Comparison of ENCODE assay signal across 10 cellular contexts in genomic region chr19:55452381-55453325, GRCh38. TPM values are rescaled to one million over a fixed set of nuclear protein-coding genes. Genes with fewer than 3 reads are reported as not detected.
DNase-seq lines count a peak whose midpoint lies in the region; ATAC-seq and TF ChIP-seq lines count a peak whose summit lies in the region.
"Had no signal": no experiment of that assay in that cellular context is flagged by ENCODE, and none has a peak within 500 bp of the region (broad histone marks: within the 10 kb centered on the region; RNA-seq: fewer than 3 reads in every experiment).

No MANE protein-coding gene starts in this region.

- H3K27me3 Mint-ChIP-seq in T-helper 17 cell, result no peaks in the 10 kb centered on the region

- H3K27me3 ChIP-seq in stomach, result peaks cover 18 to 46% (median 34%) of the 10 kb centered on the region in 3 donors

- intact Hi-C loops in stomach (cut with DNase I; ENCODE audit: low total_unique reads), result no loop called here

- no peaks in the 10 kb centered on the region for H3K9me3 ChIP-seq in T-helper 17 cell (ENCODE audit: control insufficient read depth, low read length, poor library complexity, severe bottlenecking)
- no peaks in the 10 kb centered on the region for H3K9me3 ChIP-seq in stomach

- no peak for TF ChIP-seq POLR2A in stomach (IDR thresholded peaks at IDR 0.05)

- peaks cover 0 to 34% (median 25%) of the 10 kb centered on the region in 4 donors for H3K36me3 ChIP-seq in stomach

- peak overlapping the region; percentile 81 for H3K4me3 Mint-ChIP-seq in T-helper 17 cell

- TF ChIP-seq CTCF in coronary artery (IDR thresholded peaks at IDR 0.05) (no peak), stomach (IDR thresholded peaks at IDR 0.05) (peak in 1 of 7 experiments; percentile 10)

- TF ChIP-seq EP300 in stomach (IDR thresholded peaks at IDR 0.05), result no peak

- H3K4me3 ChIP-seq in coronary artery (peak overlapping the region; percentile 53), stomach (peak overlapping the region in 2 of 4 donors; percentile 21 to 35)

- peak; percentile 93 for DNase-seq in DMS53 (lab: John Stamatoyannopoulos, UW)
- DNase-seq in NCI-H1048 (lab: John Stamatoyannopoulos, UW), result peak; percentile 77
- peak in 1 of 3 donors; percentile 31 for DNase-seq in T-helper 17 cell
- DNase-seq in coronary artery (ENCODE audit: low spot score), result peak; percentile 80
- DNase-seq in left lobe of liver (ENCODE audit: low spot score), result peak; percentile 66
- peak; percentile 49 for DNase-seq in stomach

- H3K27ac ChIP-seq in coronary artery (no peak overlapping the region), stomach (no peak overlapping the region)
- H3K27ac ChIP-seq: parathyroid adenoma had no signal

- H3K36me3 Mint-ChIP-seq in T-helper 17 cell (ENCODE audit: low read depth), result peaks cover 9% of the 10 kb centered on the region

- WGBS in stomach, 5 donors, result 11 to 21% (median 17%) methylated on average over 37 to 56 of the region's 56 CpGs

- peak overlapping the region; percentile 11 for H3K27ac Mint-ChIP-seq in T-helper 17 cell

- peak; percentile 65 for ATAC-seq in T-helper 17 cell
- peak; percentile 74 for ATAC-seq in left lobe of liver
- no peak for ATAC-seq in GM21390 (IDR thresholded peaks at IDR 0.05; ENCODE audit: unreplicated experiment)
- ATAC-seq in HG03039 (IDR thresholded peaks at IDR 0.05; ENCODE audit: unreplicated experiment), result no peak

- peaks cover 22 to 24% (median 22%) of the 10 kb centered on the region in 4 donors for H3K4me1 ChIP-seq in stomach

- peaks cover 12% of the 10 kb centered on the region for H3K4me1 Mint-ChIP-seq in T-helper 17 cell

RNA-seq across cellular contexts. Expression of gene ISOC2, which starts 8.8 kb away (rescaled TPM):
- 1 to 10 TPM; 6.5 to 7.2 TPM for total RNA-seq in T-helper 17 cell
- 105 TPM for total RNA-seq in left lobe of liver
- 100 to 1,000 TPM in 1 of 5 donors, 10 to 100 TPM in 4; 19.8 to 348 (median 63.6) TPM for total RNA-seq in stomach
- 10 to 100 TPM; 76.7 to 80.5 (median 79.6) TPM for polyA plus RNA-seq in stomach

RNA-seq across cellular contexts. Expression of gene SHISA7, which starts 9.6 kb away (rescaled TPM):
- total RNA-seq in T-helper 17 cell (not detected), left lobe of liver (not detected), stomach (not detected)
- polyA plus RNA-seq in stomach, result not detected
- polyA plus RNA-seq: IgD-negative memory B cell had no signal

RNA-seq across cellular contexts. Expression of gene C19orf85, which starts 11.9 kb away (rescaled TPM):
- not detected for total RNA-seq in T-helper 17 cell
- not detected for total RNA-seq in left lobe of liver
- total RNA-seq in stomach, result not detected
- polyA plus RNA-seq in stomach, result under 1 TPM in 1 of 3 donors, not detected in 2; 0.23 TPM
- polyA plus RNA-seq: IgD-negative memory B cell had no signal

RNA-seq across cellular contexts. Expression of gene ZNF628, which starts 23.8 kb away (rescaled TPM):
- total RNA-seq in T-helper 17 cell (10 to 100 TPM; 19.4 to 25.5 TPM), left lobe of liver (5.3 TPM), stomach (10 to 100 TPM in 1 of 5 donors, 1 to 10 TPM in 3, under 1 TPM in 1; 0.58 to 16.1 (median 5.7) TPM)
- polyA plus RNA-seq in stomach, result 1 to 10 TPM; 2.0 to 7.2 (median 4.3) TPM

RNA-seq across cellular contexts. Expression of gene NAT14, which starts 32.3 kb away (rescaled TPM):
- total RNA-seq in T-helper 17 cell (10 to 100 TPM in 1 of 2 donors, 1 to 10 TPM in 1; 9.1 to 11.9 TPM), left lobe of liver (4.6 TPM), stomach (1 to 10 TPM in 2 of 5 donors, not detected in 3; 4.3 to 6.4 TPM)
- polyA plus RNA-seq in stomach, result 10 to 100 TPM in 2 of 3 donors, 1 to 10 TPM in 1; 8.7 to 22.1 (median 14.4) TPM

Comparison
In these comparisons a context has a peak if more than half of its experiments do, and no peak if none do; other contexts are left out.
1. ATAC-seq: peak in T-helper 17 cell (single experiment) and left lobe of liver (single experiment); none in GM21390 (single experiment) and HG03039 (single experiment).